ENCODE assay signal across 16 cellular contexts in genomic region chr1:229653420-229653819, GRCh38. TPM values are rescaled to one million over a fixed set of nuclear protein-coding genes. Genes with fewer than 3 reads are reported as not detected.
DNase-seq lines count a peak whose midpoint lies in the region; ATAC-seq and TF ChIP-seq lines count a peak whose summit lies in the region.
"Had no signal": no experiment of that assay in that cellular context is flagged by ENCODE, and none has a peak within 500 bp of the region (broad histone marks: within the 10 kb centered on the region; RNA-seq: fewer than 3 reads in every experiment).

No MANE protein-coding gene starts in this region.

- no peak overlapping the region for H3K4me3 Mint-ChIP-seq in activated naive CD4-positive, alpha-beta T cell treated with anti-CD3 and anti-CD28 coated beads, Interleukin-2, amount 10 ng/mL, durations not matched to agents 7 days and 5 days
- H3K4me3 Mint-ChIP-seq in neural crest cell: no peak overlapping the region
- H3K4me3 Mint-ChIP-seq in WTC11: no peak overlapping the region
- H3K4me3 Mint-ChIP-seq: B cell; CD4-positive, CD25-positive, alpha-beta regulatory T cell; CD8-positive, alpha-beta T cell; HFFc6 had no signal

- POLR2A ChIA-PET in WTC11 (lab: Charles Lee): no interaction called here

- ATAC-seq in WTC11: no peak
- ATAC-seq: CD8-positive, alpha-beta T cell had no signal

- peaks cover 37% of the 10 kb centered on the region for H3K36me3 Mint-ChIP-seq in activated naive CD4-positive, alpha-beta T cell treated with anti-CD3 and anti-CD28 coated beads, Interleukin-2, amount 10 ng/mL, durations not matched to agents 7 days and 5 days
- H3K36me3 Mint-ChIP-seq in neural crest cell (ENCODE audit: low read depth): peaks cover 15% of the 10 kb centered on the region
- peaks cover 75% of the 10 kb centered on the region for H3K36me3 Mint-ChIP-seq in WTC11

- peak overlapping the region; percentile 4 for H3K27ac Mint-ChIP-seq in activated naive CD4-positive, alpha-beta T cell treated with anti-CD3 and anti-CD28 coated beads, Interleukin-2, amount 10 ng/mL, durations not matched to agents 7 days and 5 days
- H3K27ac Mint-ChIP-seq in neural crest cell (ENCODE audit: unreplicated experiment) (peak overlapping the region; percentile 58), WTC11 (no peak overlapping the region)
- H3K27ac Mint-ChIP-seq: B cell, HFFc6 had no signal

- CTCF ChIA-PET in activated naive CD4-positive, alpha-beta T cell treated with anti-CD3 and anti-CD28 coated beads, Interleukin-2, amount 10 ng/mL, durations not matched to agents 7 days and 5 days (lab: Charles Lee): no interaction called here
- CTCF ChIA-PET in WTC11 (lab: Charles Lee): no interaction called here

- TF ChIP-seq CTCF in neural crest cell (conservative IDR thresholded peaks at IDR 0.05): no peak
- TF ChIP-seq CTCF in WTC11 (IDR thresholded peaks at IDR 0.05): no peak

- no peaks in the 10 kb centered on the region for H3K27me3 Mint-ChIP-seq in activated naive CD4-positive, alpha-beta T cell treated with anti-CD3 and anti-CD28 coated beads, Interleukin-2, amount 10 ng/mL, durations not matched to agents 7 days and 5 days
- H3K27me3 Mint-ChIP-seq in neural crest cell (ENCODE audit: low read depth): no peaks in the 10 kb centered on the region
- no peaks in the 10 kb centered on the region for H3K27me3 Mint-ChIP-seq in WTC11 (ENCODE audit: low read depth)
- H3K27me3 Mint-ChIP-seq: B cell; CD4-positive, CD25-positive, alpha-beta regulatory T cell had no signal

- H3K4me1 Mint-ChIP-seq in activated naive CD4-positive, alpha-beta T cell treated with anti-CD3 and anti-CD28 coated beads, Interleukin-2, amount 10 ng/mL, durations not matched to agents 7 days and 5 days: no peaks in the 10 kb centered on the region
- H3K4me1 Mint-ChIP-seq in neural crest cell (no peaks in the 10 kb centered on the region), WTC11 (no peaks in the 10 kb centered on the region)
- H3K4me1 Mint-ChIP-seq: B cell; CD4-positive, CD25-positive, alpha-beta regulatory T cell had no signal

- H3K9me3 Mint-ChIP-seq in activated naive CD4-positive, alpha-beta T cell treated with anti-CD3 and anti-CD28 coated beads, Interleukin-2, amount 10 ng/mL, durations not matched to agents 7 days and 5 days: no peaks in the 10 kb centered on the region
- H3K9me3 Mint-ChIP-seq in neural crest cell (no peaks in the 10 kb centered on the region), WTC11 (no peaks in the 10 kb centered on the region)
- H3K9me3 Mint-ChIP-seq: CD4-positive, CD25-positive, alpha-beta regulatory T cell; CD8-positive, alpha-beta T cell; HFFc6 had no signal

- DNase-seq in NCI-H82 (lab: John Stamatoyannopoulos, UW): peak; percentile 26
- DNase-seq in NCI-H82 treated with DMSO at 0.1 percent for 48 hours (lab: John Stamatoyannopoulos, UW; ENCODE audit: unreplicated experiment): no peak
- no peak for DNase-seq in activated naive CD4-positive, alpha-beta T cell treated with anti-CD3 and anti-CD28 coated beads, Interleukin-2, amount 10 ng/mL, durations not matched to agents 7 days and 5 days
- DNase-seq in activated naive CD4-positive, alpha-beta T cell treated with anti-CD3 and anti-CD28 coated beads, Interleukin-2, amount 50 U/mL, for 16 hours: no peak
- DNase-seq in neural crest cell (ENCODE audit: low read depth, low spot score): no peak
- DNase-seq in WTC11 (ENCODE audit: low spot score): no peak
- no peak for DNase-seq in NCI-H1694 (lab: John Stamatoyannopoulos, UW)
- DNase-seq in stimulated activated CD4-positive, alpha-beta T cell treated with anti-CD3 and anti-CD28 coated beads, Interleukin-4, amount 100 ng/mL, for 4 hours: no peak
- DNase-seq: Caco-2; CD4-positive, CD25-positive, alpha-beta regulatory T cell; CD8-positive, alpha-beta T cell; DMS153; DND-41; GOT3; HFFc6 had no signal

TF ChIP-seq in WTC11, 78 proteins besides CTCF, POLR2A, EP300 and RAD21:
- TF ChIP-seq TP53 (CRISPR knock-in tag; IDR thresholded peaks at IDR 0.05) (no peak), USF1 (CRISPR knock-in tag; IDR thresholded peaks at IDR 0.05) (no peak), ARID4B (CRISPR knock-in tag; IDR thresholded peaks at IDR 0.05; ENCODE audit: borderline replicate concordance) (no peak), CREM (CRISPR knock-in tag; IDR thresholded peaks at IDR 0.05) (no peak), ZNF219 (CRISPR knock-in tag; IDR thresholded peaks at IDR 0.05; ENCODE audit: borderline replicate concordance) (no peak), EMX1 (CRISPR knock-in tag; IDR thresholded peaks at IDR 0.05) (no peak), FOXK1 (CRISPR knock-in tag; IDR thresholded peaks at IDR 0.05) (no peak), HMGXB4 (CRISPR knock-in tag; IDR thresholded peaks at IDR 0.05) (no peak), MYBL2 (CRISPR knock-in tag; IDR thresholded peaks at IDR 0.05) (no peak), PRRX2 (CRISPR knock-in tag; IDR thresholded peaks at IDR 0.05) (no peak), ESRRA (CRISPR knock-in tag; IDR thresholded peaks at IDR 0.05; ENCODE audit: borderline replicate concordance) (no peak), SP1 (CRISPR knock-in tag; conservative IDR thresholded peaks at IDR 0.05) (no peak), ZNF396 (CRISPR knock-in tag; IDR thresholded peaks at IDR 0.05; ENCODE audit: borderline replicate concordance) (no peak), FOXP4 (CRISPR knock-in tag; IDR thresholded peaks at IDR 0.05) (no peak), GRHL2 (CRISPR knock-in tag; IDR thresholded peaks at IDR 0.05; ENCODE audit: insufficient replicate concordance, severe bottlenecking) (no peak), TEAD4 (CRISPR knock-in tag; IDR thresholded peaks at IDR 0.05) (no peak)

RNA-seq across cellular contexts. Expression of gene URB2, which starts 27.4 kb away (rescaled TPM):
- total RNA-seq in neural crest cell (25.9 and 27.1 TPM in 2 replicates), WTC11 (2021) (20.7 to 24.6 TPM (median 22.5 TPM) in 3 replicates)

RNA-seq across cellular contexts. Expression of gene TAF5L, which starts 27.5 kb away (rescaled TPM):
- total RNA-seq in neural crest cell: 29.4 and 29.7 TPM in 2 replicates
- 17.9 to 23.8 TPM (median 18.9 TPM) in 3 replicates for total RNA-seq in WTC11 (2021)
